1 cellular context compared by ENCODE assay signal in genomic region chr17:75616521-75617122, GRCh38.
TF ChIP-seq lines count a peak whose summit lies in the region.

No MANE protein-coding gene starts in this region.

TF ChIP-seq in K562, 482 proteins besides CTCF, POLR2A, EP300 and RAD21:
- TF ChIP-seq ZFX (CRISPR knock-in tag; IDR thresholded peaks at IDR 0.05) (0 out of 2 replicates have a peak, but pooled peaks have one; percentile 2), ZNF584 (CRISPR knock-in tag; IDR thresholded peaks at IDR 0.05; ENCODE audit: low read depth) (no peak), ETV1 (tag; conservative IDR thresholded peaks at IDR 0.05; ENCODE audit: low read depth) (no peak), EHMT2 (IDR thresholded peaks at IDR 0.05) (no peak), CBX5 (IDR thresholded peaks at IDR 0.05; ENCODE audit: borderline replicate concordance, low read depth) (no peak), NR4A1 (CRISPR knock-in tag; IDR thresholded peaks at IDR 0.05) (no peak), NR4A1 (tag; IDR thresholded peaks at IDR 0.05) (no peak), POU5F1 (IDR thresholded peaks at IDR 0.05; ENCODE audit: borderline replicate concordance, low read depth, low read length, partially characterized antibody) (no peak)
TF ChIP-seq in K562: peak in this region for 1.
